In genomic region chr21:42314616-42315295, GRCh38 we compare ENCODE assay signal across 20 cellular contexts. TPM values are rescaled to one million over a fixed set of nuclear protein-coding genes. Genes with fewer than 3 reads are reported as not detected.
DNase-seq lines count a peak whose midpoint lies in the region; ATAC-seq and TF ChIP-seq lines count a peak whose summit lies in the region.
"Had no signal": no experiment of that assay in that cellular context is flagged by ENCODE, and none has a peak within 500 bp of the region (broad histone marks: within the 10 kb centered on the region; RNA-seq: fewer than 3 reads in every experiment).

No MANE protein-coding gene starts in this region.

- H3K27me3 Mint-ChIP-seq in H9 (ENCODE audit: low read depth) (peaks cover 7% of the 10 kb centered on the region), T-cell (no peaks in the 10 kb centered on the region)

- H3K27ac Mint-ChIP-seq in H9 = 0 out of 7 replicates have a peak overlapping the region, but pooled peaks of 2 of the 3 experiments have one; percentile 66 to 68
- H3K27ac Mint-ChIP-seq in T-cell = no peak overlapping the region

- H3K18ac ChIP-seq in H9 (ENCODE audit: insufficient read length, low read depth, low read length) (no peak overlapping the region), neuronal stem cell (ENCODE audit: low read length) (peak overlapping the region; percentile 49)

- H3K79me2 ChIP-seq in H9 (ENCODE audit: insufficient read depth, low read length) = no peaks in the 10 kb centered on the region

- no peak overlapping the region for H4K5ac ChIP-seq in H9 (ENCODE audit: insufficient read length, low read depth, low read length)

- no peak overlapping the region for H3K56ac ChIP-seq in H9 (ENCODE audit: insufficient read length, low read depth, low read length)

- no peak for ATAC-seq in GM18519 (IDR thresholded peaks at IDR 0.05; ENCODE audit: low FRiP score, unreplicated experiment)
- ATAC-seq in T-cell (replicated peaks in 1 of 4) = no peak

- DNase-seq in H9 (no peak), ecto neural progenitor cell (ENCODE audit: low spot score) (peak; percentile 17), neuronal stem cell (ENCODE audit: low spot score) (no peak), SHP77 treated with DMSO at 0.1 percent for 48 hours (lab: John Stamatoyannopoulos, UW) (no peak), UCSD-AML1 (lab: John Stamatoyannopoulos, UW; ENCODE audit: unreplicated experiment) (no peak), T-cell (no peak)
- DNase-seq: activated gamma-delta T cell treated with Interleukin-2 at 50 U/mL for 16 hours; AML-193; amniotic stem cell; effector CD8-positive, alpha-beta T cell; esophagus squamous epithelium; NCI-H82; stimulated activated CD4-positive, alpha-beta T cell treated with anti-CD3 and anti-CD28 coated beads, Interleukin-4, amount 100 ng/mL, for 1 hour had no signal

- no peak overlapping the region for H2BK15ac ChIP-seq in H9 (ENCODE audit: low read depth, low read length)
- peak overlapping the region; percentile 14 for H2BK15ac ChIP-seq in neuronal stem cell (ENCODE audit: low read length)

- H3K4me1 Mint-ChIP-seq in H9 (peaks cover 56 to 59% of the 10 kb centered on the region in 2 experiments), T-cell (peaks cover 5 to 8% (median 5%) of the 10 kb centered on the region in 3 donors)

- H3K23me2 ChIP-seq in H9 (ENCODE audit: insufficient read length, low read depth, low read length, poor library complexity, severe bottlenecking) = no peaks in the 10 kb centered on the region

- no peaks in the 10 kb centered on the region for H3K9me3 ChIP-seq in H9 (ENCODE audit: control insufficient read depth, low read depth, low read length)
- no peaks in the 10 kb centered on the region for H3K9me3 ChIP-seq in neuronal stem cell (replicated peaks in 1 of 2; ENCODE audit: control insufficient read depth in 2 of 2, insufficient read depth in 1 of 2, low read depth in 1 of 2, low read length in 2 of 2)
- H3K9me3 ChIP-seq: esophagus squamous epithelium, left lung had no signal

- H3K36me3 ChIP-seq in neuronal stem cell (replicated peaks in 1 of 2; ENCODE audit: control insufficient read depth in 2 of 2, insufficient read depth in 2 of 2, low read length in 2 of 2) = no peaks in the 10 kb centered on the region
- H3K36me3 ChIP-seq: cardiac muscle cell, esophagus squamous epithelium, left lung had no signal

- no peak overlapping the region for H2BK120ac ChIP-seq in H9 (ENCODE audit: low read depth, low read length, poor library complexity, severe bottlenecking)
- no peak overlapping the region for H2BK120ac ChIP-seq in neuronal stem cell (ENCODE audit: low read depth, low read length)

- H2AFZ ChIP-seq in H9 (ENCODE audit: low read length) = no peak overlapping the region
- H2AFZ ChIP-seq in neuronal stem cell (ENCODE audit: low read length) = no peak overlapping the region

- H3K9me3 Mint-ChIP-seq in H9 = no peaks in the 10 kb centered on the region; a peak in 1 of 5 replicates
- no peaks in the 10 kb centered on the region for H3K9me3 Mint-ChIP-seq in T-cell

- H2BK5ac ChIP-seq in H9 (ENCODE audit: insufficient read length, low read length) (no peak overlapping the region), neuronal stem cell (ENCODE audit: low read length) (peak overlapping the region; percentile 32)

- H3K4ac ChIP-seq in H9 (ENCODE audit: low read depth, low read length) (no peak overlapping the region), neuronal stem cell (ENCODE audit: low read length) (no peak overlapping the region)

- H2BK20ac ChIP-seq in H9 (ENCODE audit: low read depth, low read length, poor library complexity, severe bottlenecking) = no peak overlapping the region

- no CpG with 5 or more reads among the region's 6 CpGs for WGBS in H9 (ENCODE audit: extremely low coverage, insufficient read length, low lambda C conversion rate)
- WGBS in neuronal stem cell (ENCODE audit: extremely low coverage in 2 of 2, insufficient read length in 2 of 2, insufficient replicate concordance in 1 of 2), 2 donors = no CpG with 5 or more reads among the region's 6 CpGs

- no peaks in the 10 kb centered on the region for H4K20me1 ChIP-seq in H9 (ENCODE audit: control insufficient read depth, insufficient read depth, insufficient read length)

- H4K91ac ChIP-seq in H9 (ENCODE audit: insufficient read length, low read depth, low read length) = no peak overlapping the region
- H4K91ac ChIP-seq in neuronal stem cell (ENCODE audit: low read depth, low read length, poor library complexity) = no peak overlapping the region

- H3K27me3 ChIP-seq in H9 (ENCODE audit: insufficient read depth, low read length) = no peaks in the 10 kb centered on the region
- H3K27me3 ChIP-seq in neuronal stem cell (ENCODE audit: control insufficient read depth in 3 of 3, insufficient read depth in 3 of 3, low read depth in 1 of 3, low read length in 3 of 3) = peaks cover 0 to 50% (median 2%) of the 10 kb centered on the region in 3 experiments
- H3K27me3 ChIP-seq: cardiac muscle cell, left lung had no signal

- TF ChIP-seq CTCF in C4-2B (conservative IDR thresholded peaks at IDR 0.05) = no peak
- no peak for TF ChIP-seq CTCF in H9 (conservative IDR thresholded peaks at IDR 0.05)

- H3K79me1 ChIP-seq in H9 (ENCODE audit: insufficient read depth, low read depth, low read length, poor library complexity, severe bottlenecking) (no peaks in the 10 kb centered on the region), neuronal stem cell (ENCODE audit: low read depth, low read length) (no peaks in the 10 kb centered on the region)

- POLR2A ChIA-PET in T-cell (lab: Charles Lee) = no interaction called here

- CTCF ChIA-PET in T-cell (lab: Charles Lee) = no interaction called here

- H3K9ac ChIP-seq in H9 (ENCODE audit: extremely low read depth, insufficient read length, low read length) (no peak overlapping the region), neuronal stem cell (ENCODE audit: low read depth, low read length, poor library complexity) (no peak overlapping the region)

- peaks cover 11% of the 10 kb centered on the region; the same call in 1 of the 2 replicates for H3K4me1 ChIP-seq in H9 (ENCODE audit: insufficient read depth, low read length)
- peaks cover 0 to 16% of the 10 kb centered on the region in 2 donors for H3K4me1 ChIP-seq in neuronal stem cell (ENCODE audit: control insufficient read depth in 2 of 2, insufficient read depth in 1 of 2, low read depth in 1 of 2, low read length in 2 of 2)

- H2BK12ac ChIP-seq in H9 (ENCODE audit: insufficient read length, low read depth, low read length) = no peak overlapping the region
- H2BK12ac ChIP-seq in neuronal stem cell (ENCODE audit: low read length) = no peak overlapping the region

- H3K4me3 Mint-ChIP-seq in H9 (no peak overlapping the region), T-cell (no peak overlapping the region)

- H3K27ac ChIP-seq in C4-2B (peak overlapping the region; percentile 71), H9 (ENCODE audit: insufficient read length, low read depth, low read length) (no peak overlapping the region), neuronal stem cell (replicated peaks; ENCODE audit: low read length) (peak overlapping the region; percentile 42)
- H3K27ac ChIP-seq: cardiac muscle cell, esophagus squamous epithelium, left lung had no signal

- H3K36me3 Mint-ChIP-seq in H9 (ENCODE audit: insufficient read depth in 1 of 3, low read depth in 3 of 3) = no peaks in the 10 kb centered on the region
- no peaks in the 10 kb centered on the region for H3K36me3 Mint-ChIP-seq in T-cell

- no peak overlapping the region for H3K23ac ChIP-seq in H9 (ENCODE audit: insufficient read length, low read depth, low read length)
- H3K23ac ChIP-seq in neuronal stem cell (ENCODE audit: low read depth, low read length, poor library complexity) = peak overlapping the region; percentile 62

- H2AK5ac ChIP-seq in H9 (ENCODE audit: insufficient read length, low read length) = no peak overlapping the region
- no peak overlapping the region for H2AK5ac ChIP-seq in neuronal stem cell (ENCODE audit: low read depth, low read length)

- H4K8ac ChIP-seq in H9 (replicated peaks; ENCODE audit: insufficient read length, low read depth, low read length) (no peak overlapping the region), neuronal stem cell (ENCODE audit: low read depth, low read length) (no peak overlapping the region)

- no peak overlapping the region for H3T11ph ChIP-seq in H9 (ENCODE audit: low read length)

- H3K4me2 ChIP-seq in H9 (ENCODE audit: insufficient read depth, insufficient read length, low read length) = no peak overlapping the region
- H3K4me2 ChIP-seq in neuronal stem cell (ENCODE audit: insufficient read depth, low read length, poor library complexity, severe bottlenecking) = no peak overlapping the region

- no peak overlapping the region for H3K4me3 ChIP-seq in neuronal stem cell (ENCODE audit: low read length in 2 of 2)
- H3K4me3 ChIP-seq: cardiac muscle cell, left lung had no signal

- H3K14ac ChIP-seq in H9 (ENCODE audit: insufficient read depth, low read length) = no peak overlapping the region
- peak overlapping the region; percentile 77 for H3K14ac ChIP-seq in neuronal stem cell (ENCODE audit: low read length)

RNA-seq across cellular contexts. Expression of gene TFF3, which starts 0.5 kb away (rescaled TPM):
- total RNA-seq in H9 (2021) (1.5 TPM in 2 replicates), T-cell (1 to 10 TPM in 2 of 5 donors, not detected in 3; 1.3 to 1.7 TPM)
- polyA plus RNA-seq in neuronal stem cell (2013, experiment 1 of 2) = not detected
- 0.15 TPM for polyA plus RNA-seq in neuronal stem cell (2013, experiment 2 of 2)
- total RNA-seq: cardiac muscle cell, HT1080 had no signal

RNA-seq across cellular contexts. Expression of gene TFF2, which starts 36.0 kb away (rescaled TPM):
- total RNA-seq in H9 (2021) (not detected in 2 replicates), T-cell (under 1 TPM in 1 of 5 donors, not detected in 4; 0.38 TPM)
- not detected for polyA plus RNA-seq in neuronal stem cell (2013, experiment 1 of 2)
- polyA plus RNA-seq in neuronal stem cell (2013, experiment 2 of 2) = not detected
- total RNA-seq: cardiac muscle cell, HT1080, left lung, omental fat pad, urinary bladder had no signal
- polyA plus RNA-seq: cardiac muscle cell, urinary bladder had no signal

RNA-seq across cellular contexts. Expression of gene TFF1, which starts 51.6 kb away (rescaled TPM):
- not detected in 2 replicates for total RNA-seq in H9 (2021)
- polyA plus RNA-seq in neuronal stem cell (2013, experiment 1 of 2) = not detected
- polyA plus RNA-seq in neuronal stem cell (2013, experiment 2 of 2) = not detected
- 1 to 10 TPM in 2 of 5 donors, not detected in 3; 1.2 to 1.3 TPM for total RNA-seq in T-cell
- total RNA-seq: cardiac muscle cell, esophagus squamous epithelium, HT1080, left lung, omental fat pad, urinary bladder had no signal
- polyA plus RNA-seq: cardiac muscle cell, urinary bladder had no signal

Comparison
In these comparisons a context has a peak if more than half of its experiments do, and no peak if none do; other contexts are left out.
1. H3K27ac Mint-ChIP-seq: peak in H9 (2 of 3); none in T-cell (0 of 2).